In genomic region chrX:47181301-47181700, GRCh38 we compare ENCODE assay signal across 19 cellular contexts. TPM values are rescaled to one million over a fixed set of nuclear protein-coding genes. Genes with fewer than 3 reads are reported as not detected.
A peak's percentile ranks its signal among the peaks of the same experiment; 100 is the strongest.
DNase-seq lines count a peak whose midpoint lies in the region; ATAC-seq and TF ChIP-seq lines count a peak whose summit lies in the region.
"Had no signal": no experiment of that assay in that cellular context is flagged by ENCODE, and none has a peak within 500 bp of the region (broad histone marks: within the 10 kb centered on the region; RNA-seq: fewer than 3 reads in every experiment).

No MANE protein-coding gene starts in this region.

- no peaks in the 10 kb centered on the region for H3K27me3 ChIP-seq in osteoblast (ENCODE audit: insufficient read depth, low read length)

- no peak for ATAC-seq in stimulated activated effector memory CD8-positive, alpha-beta T cell treated with anti-CD3 and anti-CD28 coated beads, Interleukin-12 subunit alpha, Interleukin-12 subunit beta, amount 100 ng/mL, for 72 hours
- no peak for ATAC-seq in HG03442 (IDR thresholded peaks at IDR 0.05; ENCODE audit: unreplicated experiment)
- ATAC-seq: CD8-positive, alpha-beta T cell had no signal

- intact Hi-C loops in activated naive CD4-positive, alpha-beta T cell treated with anti-CD3 and anti-CD28 coated beads for 36 hours (cut with micrococcal nuclease): no loop called here

- H2AFZ ChIP-seq in osteoblast (ENCODE audit: low read length): no peak overlapping the region

- H3K27ac Mint-ChIP-seq in activated naive CD4-positive, alpha-beta T cell treated with anti-CD3 and anti-CD28 coated beads, Interleukin-2, amount 10 ng/mL, durations not matched to agents 7 days and 5 days: peak overlapping the region; percentile 37
- H3K27ac Mint-ChIP-seq in activated naive CD4-positive, alpha-beta T cell treated with anti-CD3 and anti-CD28 coated beads for 36 hours: no peak overlapping the region
- no peak overlapping the region for H3K27ac Mint-ChIP-seq in chondrocyte (ENCODE audit: unreplicated experiment)
- H3K27ac Mint-ChIP-seq in stimulated activated effector memory CD8-positive, alpha-beta T cell treated with anti-CD3 and anti-CD28 coated beads, Interleukin-12 subunit alpha, Interleukin-12 subunit beta, amount 100 ng/mL, for 72 hours: peak overlapping the region; percentile 20
- H3K27ac Mint-ChIP-seq: B cell; CD4-positive, CD25-positive, alpha-beta regulatory T cell; CD8-positive, alpha-beta T cell had no signal

- H3K4me3 Mint-ChIP-seq in activated naive CD4-positive, alpha-beta T cell treated with anti-CD3 and anti-CD28 coated beads, Interleukin-2, amount 10 ng/mL, durations not matched to agents 7 days and 5 days: no peak overlapping the region
- no peak overlapping the region for H3K4me3 Mint-ChIP-seq in activated naive CD4-positive, alpha-beta T cell treated with anti-CD3 and anti-CD28 coated beads for 36 hours
- H3K4me3 Mint-ChIP-seq in chondrocyte (ENCODE audit: unreplicated experiment): no peak overlapping the region
- H3K4me3 Mint-ChIP-seq in stimulated activated effector memory CD8-positive, alpha-beta T cell treated with anti-CD3 and anti-CD28 coated beads, Interleukin-12 subunit alpha, Interleukin-12 subunit beta, amount 100 ng/mL, for 72 hours: no peak overlapping the region
- H3K4me3 Mint-ChIP-seq: B cell; CD4-positive, CD25-positive, alpha-beta regulatory T cell; CD8-positive, alpha-beta T cell had no signal

- H3K9me3 Mint-ChIP-seq in activated naive CD4-positive, alpha-beta T cell treated with anti-CD3 and anti-CD28 coated beads, Interleukin-2, amount 10 ng/mL, durations not matched to agents 7 days and 5 days: no peaks in the 10 kb centered on the region
- H3K9me3 Mint-ChIP-seq in activated naive CD4-positive, alpha-beta T cell treated with anti-CD3 and anti-CD28 coated beads for 36 hours: no peaks in the 10 kb centered on the region
- no peaks in the 10 kb centered on the region for H3K9me3 Mint-ChIP-seq in chondrocyte (ENCODE audit: low read depth)
- H3K9me3 Mint-ChIP-seq in stimulated activated effector memory CD8-positive, alpha-beta T cell treated with anti-CD3 and anti-CD28 coated beads, Interleukin-12 subunit alpha, Interleukin-12 subunit beta, amount 100 ng/mL, for 72 hours: no peaks in the 10 kb centered on the region
- H3K9me3 Mint-ChIP-seq: CD8-positive, alpha-beta T cell had no signal

- CTCF ChIA-PET in activated naive CD4-positive, alpha-beta T cell treated with anti-CD3 and anti-CD28 coated beads, Interleukin-2, amount 10 ng/mL, durations not matched to agents 7 days and 5 days (lab: Charles Lee): no interaction called here
- CTCF ChIA-PET in activated naive CD4-positive, alpha-beta T cell treated with anti-CD3 and anti-CD28 coated beads for 36 hours (lab: Charles Lee): no interaction called here

- H3K4me1 ChIP-seq in osteoblast (ENCODE audit: insufficient read depth, low read length): no peaks in the 10 kb centered on the region
- H3K4me1 ChIP-seq: BLaER1, Caco-2, HAP-1 had no signal

- no peak overlapping the region for H3K4me2 ChIP-seq in osteoblast (ENCODE audit: insufficient read depth, low read length)
- H3K4me2 ChIP-seq: BLaER1 had no signal

- no peak overlapping the region for H3K27ac ChIP-seq in osteoblast (ENCODE audit: low read depth, low read length)
- H3K27ac ChIP-seq: 22Rv1, BLaER1, C4-2B had no signal

- H3K4me3 ChIP-seq in osteoblast (ENCODE audit: insufficient read depth, low read length): no peak overlapping the region
- H3K4me3 ChIP-seq: BLaER1, HAP-1 had no signal

- no peaks in the 10 kb centered on the region for H3K79me2 ChIP-seq in osteoblast (ENCODE audit: insufficient read depth, low read length)

- peaks cover 14% of the 10 kb centered on the region for H4K20me1 ChIP-seq in osteoblast (ENCODE audit: insufficient read depth, low read length)

- H3K36me3 ChIP-seq in osteoblast (ENCODE audit: insufficient read depth, low read length): peaks cover 36% of the 10 kb centered on the region

- TF ChIP-seq CTCF in chondrocyte (IDR thresholded peaks at IDR 0.05) (no peak), osteoblast (IDR thresholded peaks at IDR 0.05; ENCODE audit: extremely low read depth, low read depth, low read length) (no peak)

- no peaks in the 10 kb centered on the region for H3K9me3 ChIP-seq in osteoblast (ENCODE audit: low read depth, low read length)
- H3K9me3 ChIP-seq: BLaER1, Caco-2, HAP-1 had no signal

- H3K36me3 Mint-ChIP-seq in activated naive CD4-positive, alpha-beta T cell treated with anti-CD3 and anti-CD28 coated beads, Interleukin-2, amount 10 ng/mL, durations not matched to agents 7 days and 5 days: peaks cover 33% of the 10 kb centered on the region
- peaks cover 20% of the 10 kb centered on the region for H3K36me3 Mint-ChIP-seq in activated naive CD4-positive, alpha-beta T cell treated with anti-CD3 and anti-CD28 coated beads for 36 hours (ENCODE audit: low read depth)
- H3K36me3 Mint-ChIP-seq in chondrocyte (ENCODE audit: low read depth): peaks cover 15% of the 10 kb centered on the region
- peaks cover 69% of the 10 kb centered on the region for H3K36me3 Mint-ChIP-seq in stimulated activated effector memory CD8-positive, alpha-beta T cell treated with anti-CD3 and anti-CD28 coated beads, Interleukin-12 subunit alpha, Interleukin-12 subunit beta, amount 100 ng/mL, for 72 hours

- no peak for DNase-seq in activated naive CD4-positive, alpha-beta T cell treated with anti-CD3 and anti-CD28 coated beads, Interleukin-2, amount 10 ng/mL, durations not matched to agents 7 days and 5 days
- no peak for DNase-seq in activated naive CD4-positive, alpha-beta T cell treated with anti-CD3 and anti-CD28 coated beads for 36 hours
- DNase-seq in chondrocyte (ENCODE audit: low spot score): peak; percentile 85
- peak; percentile 31 for DNase-seq in osteoblast (ENCODE audit: insufficient read length, low spot score, missing footprints)
- no peak for DNase-seq in stimulated activated effector memory CD8-positive, alpha-beta T cell treated with anti-CD3 and anti-CD28 coated beads, Interleukin-12 subunit alpha, Interleukin-12 subunit beta, amount 100 ng/mL, for 72 hours (ENCODE audit: low spot score in 2 of 2)
- no peak for DNase-seq in midbrain (lab: John Stamatoyannopoulos, UW)
- DNase-seq in SKM-1 (lab: John Stamatoyannopoulos, UW; ENCODE audit: unreplicated experiment): no peak
- DNase-seq: Caco-2; CD4-positive, CD25-positive, alpha-beta regulatory T cell; CD8-positive, alpha-beta T cell; DMS153; DND-41; GOT3 had no signal

- H3K27me3 Mint-ChIP-seq in activated naive CD4-positive, alpha-beta T cell treated with anti-CD3 and anti-CD28 coated beads, Interleukin-2, amount 10 ng/mL, durations not matched to agents 7 days and 5 days: no peaks in the 10 kb centered on the region
- H3K27me3 Mint-ChIP-seq in activated naive CD4-positive, alpha-beta T cell treated with anti-CD3 and anti-CD28 coated beads for 36 hours (ENCODE audit: low read depth): no peaks in the 10 kb centered on the region
- H3K27me3 Mint-ChIP-seq in chondrocyte (ENCODE audit: low read depth): no peaks in the 10 kb centered on the region
- H3K27me3 Mint-ChIP-seq: B cell; CD4-positive, CD25-positive, alpha-beta regulatory T cell had no signal

- peaks cover under 1% of the 10 kb centered on the region for H3K4me1 Mint-ChIP-seq in activated naive CD4-positive, alpha-beta T cell treated with anti-CD3 and anti-CD28 coated beads, Interleukin-2, amount 10 ng/mL, durations not matched to agents 7 days and 5 days
- no peaks in the 10 kb centered on the region for H3K4me1 Mint-ChIP-seq in activated naive CD4-positive, alpha-beta T cell treated with anti-CD3 and anti-CD28 coated beads for 36 hours (ENCODE audit: low read depth)
- peaks cover 3% of the 10 kb centered on the region for H3K4me1 Mint-ChIP-seq in chondrocyte (ENCODE audit: low read depth)
- H3K4me1 Mint-ChIP-seq in stimulated activated effector memory CD8-positive, alpha-beta T cell treated with anti-CD3 and anti-CD28 coated beads, Interleukin-12 subunit alpha, Interleukin-12 subunit beta, amount 100 ng/mL, for 72 hours: peaks cover 11% of the 10 kb centered on the region
- H3K4me1 Mint-ChIP-seq: B cell; CD4-positive, CD25-positive, alpha-beta regulatory T cell had no signal

RNA-seq across cellular contexts. Expression of gene UBA1, which starts 12.3 kb away (rescaled TPM):
- 100 to 1,000 TPM; 246 to 251 TPM for total RNA-seq in activated naive CD4-positive, alpha-beta T cell treated with anti-CD3 and anti-CD28 coated beads for 36 hours
- total RNA-seq in chondrocyte (299 to 312 TPM (median 311 TPM) in 3 replicates), osteoblast (142 and 150 TPM in 2 replicates)

RNA-seq across cellular contexts. Expression of gene RBM10, which starts 36.3 kb away (rescaled TPM):
- 10 to 100 TPM; 65.4 to 65.5 TPM for total RNA-seq in activated naive CD4-positive, alpha-beta T cell treated with anti-CD3 and anti-CD28 coated beads for 36 hours
- 29.0 to 36.3 TPM (median 29.6 TPM) in 3 replicates for total RNA-seq in chondrocyte
- 29.2 and 32.9 TPM in 2 replicates for total RNA-seq in osteoblast

RNA-seq across cellular contexts. Expression of gene NDUFB11, which starts 36.8 kb away (rescaled TPM):
- total RNA-seq in activated naive CD4-positive, alpha-beta T cell treated with anti-CD3 and anti-CD28 coated beads for 36 hours: 10 to 100 TPM; 85.8 to 87.2 TPM
- total RNA-seq in chondrocyte: 60.7 to 65.4 TPM (median 60.8 TPM) in 3 replicates
- total RNA-seq in osteoblast: 43.1 and 45.4 TPM in 2 replicates

RNA-seq across cellular contexts. Expression of gene CDK16, which starts 37.2 kb away (rescaled TPM):
- total RNA-seq in activated naive CD4-positive, alpha-beta T cell treated with anti-CD3 and anti-CD28 coated beads for 36 hours: 10 to 100 TPM; 85.3 to 88.3 TPM
- total RNA-seq in chondrocyte (172 to 183 TPM (median 179 TPM) in 3 replicates), osteoblast (61.2 and 65.4 TPM in 2 replicates)

RNA-seq across cellular contexts. Expression of gene USP11, which starts 51.5 kb away (rescaled TPM):
- 10 to 100 TPM; 12.2 to 12.4 TPM for total RNA-seq in activated naive CD4-positive, alpha-beta T cell treated with anti-CD3 and anti-CD28 coated beads for 36 hours
- 151 to 189 TPM (median 157 TPM) in 3 replicates for total RNA-seq in chondrocyte
- 28.2 and 31.8 TPM in 2 replicates for total RNA-seq in osteoblast

Comparison
In these comparisons a context has a peak if more than half of its experiments do, and no peak if none do; other contexts are left out.
1. H3K27ac Mint-ChIP-seq: peak in activated naive CD4-positive, alpha-beta T cell treated with anti-CD3 and anti-CD28 coated beads, Interleukin-2, amount 10 ng/mL, durations not matched to agents 7 days and 5 days (single experiment) and stimulated activated effector memory CD8-positive, alpha-beta T cell treated with anti-CD3 and anti-CD28 coated beads, Interleukin-12 subunit alpha, Interleukin-12 subunit beta, amount 100 ng/mL, for 72 hours (single experiment); none in activated naive CD4-positive, alpha-beta T cell treated with anti-CD3 and anti-CD28 coated beads for 36 hours (single experiment) and chondrocyte (single experiment).
2. DNase-seq: peak in chondrocyte (single experiment) and osteoblast (single experiment); none in activated naive CD4-positive, alpha-beta T cell treated with anti-CD3 and anti-CD28 coated beads, Interleukin-2, amount 10 ng/mL, durations not matched to agents 7 days and 5 days (single experiment), activated naive CD4-positive, alpha-beta T cell treated with anti-CD3 and anti-CD28 coated beads for 36 hours (single experiment), stimulated activated effector memory CD8-positive, alpha-beta T cell treated with anti-CD3 and anti-CD28 coated beads, Interleukin-12 subunit alpha, Interleukin-12 subunit beta, amount 100 ng/mL, for 72 hours (0 of 2), midbrain (single experiment) and SKM-1 (single experiment).